27 cellular contexts compared by ENCODE assay signal in the genomic region with DNA sequence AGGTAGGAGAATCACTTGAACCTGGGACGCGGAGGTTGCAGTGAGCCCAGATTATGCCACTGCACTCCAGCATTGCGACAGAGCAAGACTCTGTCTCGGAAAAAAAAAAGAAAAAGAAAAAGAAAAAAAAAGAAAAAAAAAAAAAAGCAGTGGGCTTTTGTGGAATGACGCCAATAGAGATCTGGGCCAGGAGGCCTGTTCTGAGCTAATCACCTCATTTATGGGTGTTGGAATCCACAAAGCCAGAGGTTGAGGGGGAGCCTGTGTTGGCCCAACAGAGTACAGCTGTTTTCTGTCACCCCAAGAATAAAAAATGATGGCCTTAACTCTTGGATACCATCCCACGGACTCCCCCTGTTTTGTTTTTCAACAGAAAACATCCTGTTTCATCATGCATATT. TPM values are rescaled to one million over a fixed set of nuclear protein-coding genes. Genes with fewer than 3 reads are reported as not detected.
DNase-seq lines count a peak whose midpoint lies in the region; ATAC-seq and TF ChIP-seq lines count a peak whose summit lies in the region.
"Had no signal": no experiment of that assay in that cellular context is flagged by ENCODE, and none has a peak within 500 bp of the region (broad histone marks: within the 10 kb centered on the region; RNA-seq: fewer than 3 reads in every experiment).

No MANE protein-coding gene starts in this region.

- ATAC-seq in Right ventricle myocardium inferior (peak; percentile 67), GM21515 (IDR thresholded peaks at IDR 0.05; ENCODE audit: unreplicated experiment) (no peak), GM19455 (IDR thresholded peaks at IDR 0.05; ENCODE audit: unreplicated experiment) (no peak)
- ATAC-seq: activated CD4-positive, CD25-positive, alpha-beta regulatory T cell treated with anti-CD3 and anti-CD28 coated beads, Interleukin-2, amount 50 U/mL, for 24 hours; activated CD8-positive, alpha-beta memory T cell treated with anti-CD3 and anti-CD28 coated beads, Interleukin-2, amount 10 ng/mL, durations not matched to agents 7 days and 5 days had no signal

- no peak overlapping the region for H3K4me3 Mint-ChIP-seq in type B pancreatic cell
- H3K4me3 Mint-ChIP-seq: activated CD8-positive, alpha-beta memory T cell treated with anti-CD3 and anti-CD28 coated beads, Interleukin-2, amount 10 ng/mL, durations not matched to agents 7 days and 5 days; B cell; neural crest cell had no signal

- H3K27ac Mint-ChIP-seq in type B pancreatic cell = no peak overlapping the region
- H3K27ac Mint-ChIP-seq: activated CD8-positive, alpha-beta memory T cell treated with anti-CD3 and anti-CD28 coated beads, Interleukin-2, amount 10 ng/mL, durations not matched to agents 7 days and 5 days; B cell had no signal

- H3K4me1 ChIP-seq in left ventricle myocardium inferior (peaks cover 59% of the 10 kb centered on the region), neutrophil (ENCODE audit: control insufficient read depth in 1 of 2, insufficient read depth in 1 of 2, low read depth in 1 of 2, low read length in 1 of 2) (peaks cover 68 to 73% of the 10 kb centered on the region in 2 experiments)
- H3K4me1 ChIP-seq: prostate gland had no signal

- H3K27me3 ChIP-seq in left ventricle myocardium inferior (ENCODE audit: low read depth) (no peaks in the 10 kb centered on the region), neutrophil (no peaks in the 10 kb centered on the region)
- H3K27me3 ChIP-seq: cardiac muscle cell, Peyer's patch had no signal

- intact Hi-C loops in Right ventricle myocardium inferior (cut with DNase I) = no loop called here
- intact Hi-C loops in cardiac septum (cut with DNase I) = no loop called here
- intact Hi-C loops in left ventricle myocardium inferior (cut with micrococcal nuclease) = no loop called here

- H3K4me3 ChIP-seq in left ventricle myocardium inferior (no peak overlapping the region), neutrophil (ENCODE audit: low read depth in 1 of 2, low read length in 1 of 2) (no peak overlapping the region)
- H3K4me3 ChIP-seq: cardiac muscle cell, GM23248, Peyer's patch, prostate gland, thoracic aorta had no signal

- H3K9me3 ChIP-seq in left ventricle myocardium inferior (replicated peaks) (no peaks in the 10 kb centered on the region), neutrophil (no peaks in the 10 kb centered on the region)
- H3K9me3 ChIP-seq: Peyer's patch, prostate gland, SK-N-SH, thoracic aorta had no signal

- H3K27me3 Mint-ChIP-seq in type B pancreatic cell = no peaks in the 10 kb centered on the region
- H3K27me3 Mint-ChIP-seq: activated CD8-positive, alpha-beta memory T cell treated with anti-CD3 and anti-CD28 coated beads, Interleukin-2, amount 10 ng/mL, durations not matched to agents 7 days and 5 days; B cell had no signal

- TF ChIP-seq CTCF in left ventricle myocardium inferior (IDR thresholded peaks at IDR 0.05; ENCODE audit: borderline replicate concordance) (no peak), neutrophil (IDR thresholded peaks at IDR 0.05) (no peak), type B pancreatic cell (conservative IDR thresholded peaks at IDR 0.05) (no peak)

- no peaks in the 10 kb centered on the region for H3K9me3 Mint-ChIP-seq in type B pancreatic cell
- H3K9me3 Mint-ChIP-seq: neural crest cell had no signal

- H3K27ac ChIP-seq in left ventricle myocardium inferior (replicated peaks) (peak overlapping the region; percentile 43), neutrophil (peak overlapping the region; percentile 88)
- H3K27ac ChIP-seq: cardiac muscle cell, GM23248, prostate gland, thoracic aorta had no signal

- DNase-seq in Right ventricle myocardium inferior (ENCODE audit: missing footprints) (no peak), cardiac septum (ENCODE audit: low spot score) (no peak), left ventricle myocardium inferior (no peak), type B pancreatic cell (ENCODE audit: extremely low spot score, unreplicated experiment) (no peak), cerebellar cortex (ENCODE audit: low spot score) (no peak)
- DNase-seq: 8988T; activated CD8-positive, alpha-beta memory T cell treated with anti-CD3 and anti-CD28 coated beads, Interleukin-2, amount 10 ng/mL, durations not matched to agents 7 days and 5 days; activated effector memory CD4-positive, alpha-beta T cell treated with anti-CD3 and anti-CD28 coated beads, Interleukin-2, amount 50 U/mL, for 16 hours; Calu3; EL; erythroblast; GM23248; NCI-H1694; NCI-H446; NK-92 treated with Interleukin-12 subunit alpha and Interleukin-12 subunit beta, amount 100 ng/mL, for 24 hours; Peyer's patch; SK-N-SH; stimulated activated CD4-positive, alpha-beta T cell treated with anti-CD3 and anti-CD28 coated beads, Interleukin-12 subunit alpha, Interleukin-12 subunit beta, amount 100 ng/mL, for 4 hours had no signal

- H3K36me3 Mint-ChIP-seq in type B pancreatic cell = no peaks in the 10 kb centered on the region

- H3K36me3 ChIP-seq in left ventricle myocardium inferior (no peaks in the 10 kb centered on the region), neutrophil (peaks cover 15% of the 10 kb centered on the region)
- H3K36me3 ChIP-seq: cardiac muscle cell, Peyer's patch, prostate gland, thoracic aorta had no signal

- no peaks in the 10 kb centered on the region for H3K4me1 Mint-ChIP-seq in type B pancreatic cell (ENCODE audit: unreplicated experiment)

RNA-seq across cellular contexts. Expression of a gene that starts 18.5 kb away (rescaled TPM):
- 25.0 TPM for total RNA-seq in Right ventricle myocardium inferior
- total RNA-seq in cardiac septum = 25.5 TPM
- total RNA-seq in left ventricle myocardium inferior = 18.9 TPM
- total RNA-seq in type B pancreatic cell (ENCODE audit: low replicate concordance) = 18.3 and 31.9 TPM in 2 replicates

RNA-seq across cellular contexts. Expression of a gene that starts 18.9 kb away (rescaled TPM):
- total RNA-seq in Right ventricle myocardium inferior (21.9 TPM), cardiac septum (10.7 TPM), left ventricle myocardium inferior (13.8 TPM), type B pancreatic cell (ENCODE audit: low replicate concordance) (7.5 and 8.2 TPM in 2 replicates)
